8 cellular contexts compared by ENCODE assay signal in genomic region chr9:85940832-85941616, GRCh38. TPM values are rescaled to one million over a fixed set of nuclear protein-coding genes. Genes with fewer than 3 reads are reported as not detected.
A peak's percentile ranks its signal among the peaks of the same experiment; 100 is the strongest.
DNase-seq lines count a peak whose midpoint lies in the region; ATAC-seq, FAIRE-seq and TF ChIP-seq lines count a peak whose summit lies in the region.

Gene NAA35 (plus strand): TSS chr9:85941146. CDS start chr9:85942160, 1,014 bp downstream.

- CTCF ChIA-PET in IMR-90 (lab: Yijun Ruan, JAX) (no interaction called here), endothelial cell of umbilical vein (lab: Charles Lee) (no interaction called here)

- TF ChIP-seq POLR2A in IMR-90 (IDR thresholded peaks at IDR 0.05; ENCODE audit: low read depth, low read length), result 0 out of 2 replicates have a peak, but pooled peaks have one; percentile 59
- TF ChIP-seq POLR2A in endothelial cell of umbilical vein (IDR thresholded peaks at IDR 0.05; ENCODE audit: low read depth, low read length), result no peak

- no peaks in the 10 kb centered on the region; the same call in 1 of the 2 replicates for H3K9me3 ChIP-seq in IMR-90 (ENCODE audit: control insufficient read depth, insufficient read depth, low read length)
- no peaks in the 10 kb centered on the region for H3K9me3 ChIP-seq in endothelial cell of umbilical vein (replicated peaks; ENCODE audit: control insufficient read depth, insufficient read depth, low read length)

- peak within 1 kb of the TSS; percentile 85 for H4K5ac ChIP-seq in IMR-90 (ENCODE audit: low read depth, low read length)

- H3K23ac ChIP-seq in IMR-90 (ENCODE audit: low read depth, low read length), result peak within 1 kb of the TSS; percentile 72

- TF ChIP-seq RAD21 in IMR-90 (IDR thresholded peaks at IDR 0.05; ENCODE audit: low read length), result no peak

- H3K4ac ChIP-seq in IMR-90 (ENCODE audit: low read depth, low read length), result peak within 1 kb of the TSS; percentile 94

- H2BK15ac ChIP-seq in IMR-90 (ENCODE audit: low read depth, low read length), result no peak within 1 kb of the TSS

- H3K9me1 ChIP-seq in IMR-90 (ENCODE audit: insufficient read depth, low read length) (0 out of 2 replicates have a peak, but pooled peaks cover 2% of the 10 kb centered on the region), endothelial cell of umbilical vein (replicated peaks; ENCODE audit: control insufficient read depth, extremely low read depth, insufficient read depth, low read length) (no peaks in the 10 kb centered on the region)

- intact Hi-C loops in IMR-90 (cut with micrococcal nuclease), result loop anchor here (5.0 kb wide), 1 partner anchor 341 kb away; the partner anchor contains the start of gene ISCA1
- intact Hi-C loops in endothelial cell of umbilical vein (cut with micrococcal nuclease), result loop anchor here (1.0 to 5.0 kb wide), 5 partner anchors 157 to 1206 kb away; partner anchors contain the start of genes AGTPBP1, ISCA1 and TUT7

- H3K4me3 ChIP-seq in IMR-90 (ENCODE audit: insufficient read depth, low read depth, low read length), result peak within 1 kb of the TSS; percentile 83
- peak within 1 kb of the TSS; percentile 68 to 94 (median 91) for H3K4me3 ChIP-seq in endothelial cell of umbilical vein (replicated peaks in 1 of 3; ENCODE audit: insufficient read depth in 1 of 3, low read depth in 1 of 3, low read length in 3 of 3)

- in situ Hi-C loops in IMR-90 (cut with MboI; ENCODE audit: low sequenced_read_pairs), result no loop called here

- peak within 1 kb of the TSS; percentile 87 for H3K4me2 ChIP-seq in IMR-90 (ENCODE audit: low read depth, low read length)
- peak within 1 kb of the TSS; percentile 99 for H3K4me2 ChIP-seq in endothelial cell of umbilical vein (ENCODE audit: insufficient read depth, low read length)

- FAIRE-seq in D721Med (lab: Jason Lieb, UNC) (no peak), endothelial cell of umbilical vein (lab: Jason Lieb, UNC) (peak; percentile 95)

- H3K14ac ChIP-seq in IMR-90 (replicated peaks; ENCODE audit: low read depth, low read length), result peak within 1 kb of the TSS; percentile 95

- BruUV-seq in IMR-90 (replicated peaks; lab: Mats Ljungman, UMichigan) (no TSS peak), endothelial cell of umbilical vein (replicated peaks; lab: Mats Ljungman, UMichigan) (no TSS peak)

- peak within 1 kb of the TSS; percentile 94 for H2BK5ac ChIP-seq in IMR-90 (ENCODE audit: low read depth, low read length, poor library complexity, severe bottlenecking)

- H2BK20ac ChIP-seq in IMR-90 (ENCODE audit: low read depth, low read length), result no peak within 1 kb of the TSS

- peak; percentile 74 for DNase-seq in D721Med (ENCODE audit: insufficient read length, low spot score)
- DNase-seq in IMR-90, result peak; percentile 97
- DNase-seq in OCI-M1 (lab: John Stamatoyannopoulos, UW), result peak; percentile 99
- DNase-seq in activated T-cell treated with anti-CD3 and anti-CD28 coated beads for 24 hours (ENCODE audit: low read depth), result peak; percentile 99
- DNase-seq in endothelial cell of umbilical vein (ENCODE audit: low read depth, low spot score), result peak; percentile 99
- DNase-seq in middle frontal gyrus (ENCODE audit: extremely low spot score, low spot score), result peak; percentile 98
- peak; percentile 99 for DNase-seq in stimulated activated CD8-positive, alpha-beta memory T cell treated with anti-CD3 and anti-CD28 coated beads, Interleukin-2, amount 100 ng/mL, for 48 hours (ENCODE audit: low read depth in 2 of 2)

- peak within 1 kb of the TSS; percentile 36 to 100 for H4K8ac ChIP-seq in IMR-90 (ENCODE audit: low read depth in 2 of 2, low read length in 2 of 2)

- ATAC-seq in GM21528 (IDR thresholded peaks at IDR 0.05; ENCODE audit: low FRiP score, unreplicated experiment), result peak; percentile 94
- peak; percentile 95 for ATAC-seq in IMR-90 (ENCODE audit: low read depth)

- H3K27ac ChIP-seq in IMR-90 (ENCODE audit: insufficient read depth, low read length) (peak within 1 kb of the TSS; percentile 66), endothelial cell of umbilical vein (ENCODE audit: insufficient read depth, low read depth, low read length) (peak within 1 kb of the TSS; percentile 83)

- H3K18ac ChIP-seq in IMR-90 (ENCODE audit: low read depth, low read length), result peak within 1 kb of the TSS; percentile 51

- H3K9ac ChIP-seq in IMR-90 (ENCODE audit: low read depth, low read length), result peak within 1 kb of the TSS; percentile 69
- H3K9ac ChIP-seq in endothelial cell of umbilical vein (replicated peaks; ENCODE audit: extremely low read depth, insufficient read depth, low read length), result peak within 1 kb of the TSS; percentile 95

- dilution Hi-C loops in IMR-90 (cut with HindIII; ENCODE audit: low sequenced_read_pairs, unreplicated experiment), result no loop called here
- dilution Hi-C loops in endothelial cell of umbilical vein (cut with MboI; ENCODE audit: extremely low pct_ligation_motif_present, low sequenced_read_pairs), result no loop called here

- POLR2A ChIA-PET in IMR-90 (lab: Charles Lee; ENCODE audit: unreplicated experiment) (no interaction called here), endothelial cell of umbilical vein (lab: Charles Lee) (no interaction called here)

- peak within 1 kb of the TSS; percentile 30; the same call in 1 of the 2 replicates for H2BK120ac ChIP-seq in IMR-90 (ENCODE audit: low read depth, low read length)

- peaks cover 4% of the 10 kb centered on the region; the same call in 1 of the 2 replicates for H3K36me3 ChIP-seq in IMR-90 (ENCODE audit: control insufficient read depth, insufficient read depth, low read length)
- no peaks in the 10 kb centered on the region for H3K36me3 ChIP-seq in endothelial cell of umbilical vein (ENCODE audit: control insufficient read depth in 2 of 2, extremely low read depth in 1 of 2, insufficient read depth in 2 of 2, low read length in 2 of 2)

- H4K20me1 ChIP-seq in IMR-90 (ENCODE audit: insufficient read depth, low read length) (peaks cover under 1% of the 10 kb centered on the region; the same call in 1 of the 2 replicates), endothelial cell of umbilical vein (replicated peaks; ENCODE audit: control insufficient read depth, extremely low read depth, insufficient read depth, low read length) (no peaks in the 10 kb centered on the region)

- H3K79me1 ChIP-seq in IMR-90 (ENCODE audit: low read depth in 1 of 2, low read length in 2 of 2), result peaks cover 14 to 27% of the 10 kb centered on the region in 2 experiments

- no peak within 1 kb of the TSS for H2AK5ac ChIP-seq in IMR-90 (ENCODE audit: low read depth, low read length)

- no peak for TF ChIP-seq CTCF in D721Med (IDR thresholded peaks at IDR 0.05; ENCODE audit: insufficient read depth, missing control alignments)
- TF ChIP-seq CTCF in IMR-90 (conservative IDR thresholded peaks at IDR 0.05; ENCODE audit: low read depth, low read length), result no peak
- no peak for TF ChIP-seq CTCF in endothelial cell of umbilical vein (IDR thresholded peaks at IDR 0.05; ENCODE audit: extremely low read depth in 1 of 2, insufficient read depth in 1 of 2, low read depth in 1 of 2, low read length in 2 of 2)

- 0% methylated on average over 34 of the region's 93 CpGs; no CpG with 5 or more reads in 1 of the 2 experiments for WGBS in IMR-90 (ENCODE audit: extremely low coverage in 2 of 2, insufficient read length in 1 of 2), 2 experiments

- H2AFZ ChIP-seq in IMR-90 (replicated peaks; ENCODE audit: low read length, poor library complexity), result peak within 1 kb of the TSS; percentile 99
- H2AFZ ChIP-seq in endothelial cell of umbilical vein (ENCODE audit: low read depth, low read length), result peak within 1 kb of the TSS; percentile 93

- peaks cover 46% of the 10 kb centered on the region for H3K79me2 ChIP-seq in endothelial cell of umbilical vein (ENCODE audit: control insufficient read depth, insufficient read depth, low read length)

- H3K56ac ChIP-seq in IMR-90 (ENCODE audit: extremely low read depth, insufficient read depth, low read length), result peak within 1 kb of the TSS; percentile 49

- H3K27me3 ChIP-seq in IMR-90 (ENCODE audit: control insufficient read depth, insufficient read depth, low read length) (no peaks in the 10 kb centered on the region), endothelial cell of umbilical vein (ENCODE audit: control insufficient read depth in 2 of 2, insufficient read depth in 2 of 2, low read length in 2 of 2) (no peaks in the 10 kb centered on the region)

- no peaks in the 10 kb centered on the region for H3K4me1 ChIP-seq in IMR-90 (ENCODE audit: control insufficient read depth, insufficient read depth, low read length)
- H3K4me1 ChIP-seq in endothelial cell of umbilical vein (ENCODE audit: control insufficient read depth, extremely low read depth, insufficient read depth, low read length), result peaks cover 13% of the 10 kb centered on the region

- peak within 1 kb of the TSS; percentile 76 for H4K91ac ChIP-seq in IMR-90 (ENCODE audit: insufficient read depth, low read depth, low read length)

- H2AK9ac ChIP-seq in IMR-90 (replicated peaks; ENCODE audit: low read depth, low read length, poor library complexity), result peak within 1 kb of the TSS; percentile 92

TF ChIP-seq in endothelial cell of umbilical vein, 7 proteins besides CTCF, POLR2A, EP300 and RAD21 (continues in another document):
- TF ChIP-seq MYC (IDR thresholded peaks at IDR 0.05; ENCODE audit: low read depth, low read length), result no peak
- no peak for TF ChIP-seq EZH2 (IDR thresholded peaks at IDR 0.05; ENCODE audit: borderline replicate concordance, low read depth, low read length, severe bottlenecking)
- TF ChIP-seq GATA2 (IDR thresholded peaks at IDR 0.05; ENCODE audit: insufficient read depth, insufficient read length, low read depth, low read length), result no peak
- no peak for TF ChIP-seq FOS (IDR thresholded peaks at IDR 0.05; ENCODE audit: borderline replicate concordance, insufficient read depth, low read length)
- TF ChIP-seq JUN (IDR thresholded peaks at IDR 0.05; ENCODE audit: borderline replicate concordance, insufficient read depth, insufficient read length, low read depth), result no peak
- no peak for TF ChIP-seq MAX (IDR thresholded peaks at IDR 0.05; ENCODE audit: insufficient read depth, insufficient read length)

RNA-seq across cellular contexts. Expression of gene NAA35, which starts in this region (rescaled TPM):
- total RNA-seq in IMR-90 (2012; rRNA removed) (16.5 and 23.9 TPM in 2 replicates), endothelial cell of umbilical vein (22.5 and 23.3 TPM in 2 replicates)
- polyA plus RNA-seq in IMR-90 (2012; rRNA removed) (11.3 and 13.1 TPM in 2 replicates), endothelial cell of umbilical vein (6.7 and 7.9 TPM in 2 replicates)
- polyA plus RNA-seq in IMR-90 (2012; cell fraction: cytosol; rRNA removed), result 2.6 and 5.3 TPM in 2 replicates
- 2.2 and 17.5 TPM in 2 replicates for polyA plus RNA-seq in IMR-90 (2012; cell fraction: nucleus; rRNA removed; ENCODE audit: low replicate concordance)
- polyA plus RNA-seq in endothelial cell of umbilical vein (2011; cell fraction: cytosol; rRNA removed), result 10.3 and 10.4 TPM in 2 replicates
- polyA plus RNA-seq in endothelial cell of umbilical vein (2011; cell fraction: nucleus; rRNA removed), result 19.5 and 23.9 TPM in 2 replicates
- 19.9 and 26.8 TPM in 2 replicates for polyA plus RNA-seq in endothelial cell of umbilical vein (2012)
- 13.0 and 15.2 TPM in 2 replicates for polyA minus RNA-seq in endothelial cell of umbilical vein
- 14.6 TPM for polyA minus RNA-seq in endothelial cell of umbilical vein (2011; cell fraction: cytosol; rRNA and poly(A)+ RNA removed)
- 18.2 and 21.3 TPM in 2 replicates for polyA minus RNA-seq in endothelial cell of umbilical vein (2011; cell fraction: nucleus; rRNA and poly(A)+ RNA removed)

Comparison
In these comparisons a context has a peak if more than half of its experiments do, and no peak if none do; other contexts are left out.
1. Peak in every context shown above with its lines: DNase-seq, ATAC-seq, H3K4me3 ChIP-seq and H3K27ac ChIP-seq.